ENCODE assay signal across 28 cellular contexts in genomic region chr17:6498798-6499540, GRCh38. TPM values are rescaled to one million over a fixed set of nuclear protein-coding genes. Genes with fewer than 3 reads are reported as not detected.
A peak's percentile ranks its signal among the peaks of the same experiment; 100 is the strongest.
DNase-seq lines count a peak whose midpoint lies in the region; ATAC-seq and TF ChIP-seq lines count a peak whose summit lies in the region.
"Had no signal": no experiment of that assay in that cellular context is flagged by ENCODE, and none has a peak within 500 bp of the region (broad histone marks: within the 10 kb centered on the region; RNA-seq: fewer than 3 reads in every experiment).

No MANE protein-coding gene starts in this region.

- no peak overlapping the region for H3K4me3 ChIP-seq in endodermal cell (ENCODE audit: low read length)
- H3K4me3 ChIP-seq: adrenal gland, left ventricle myocardium inferior, right lobe of liver had no signal

- H3K4me1 Mint-ChIP-seq in activated T-cell treated with anti-CD3 and anti-CD28 coated beads, Interleukin-2, amount 50 U/mL, for 24 hours (ENCODE audit: low read depth), result peaks cover 16% of the 10 kb centered on the region
- peaks cover 23% of the 10 kb centered on the region for H3K4me1 Mint-ChIP-seq in endodermal cell
- H3K4me1 Mint-ChIP-seq in activated naive CD4-positive, alpha-beta T cell treated with anti-CD3 and anti-CD28 coated beads for 36 hours (ENCODE audit: low read depth), result peaks cover 16% of the 10 kb centered on the region

- H3K36me3 ChIP-seq in endodermal cell (ENCODE audit: control insufficient read depth, insufficient read depth, low read length), result no peaks in the 10 kb centered on the region
- H3K36me3 ChIP-seq: adrenal gland, left ventricle myocardium inferior, neutrophil, right lobe of liver had no signal

- ATAC-seq in GM21717 (IDR thresholded peaks at IDR 0.05; ENCODE audit: unreplicated experiment), result no peak
- no peak for ATAC-seq in HG03045 (IDR thresholded peaks at IDR 0.05; ENCODE audit: unreplicated experiment)
- ATAC-seq: right lobe of liver, WTC11 had no signal

- no peaks in the 10 kb centered on the region for H3K27me3 ChIP-seq in endodermal cell (ENCODE audit: control insufficient read depth, insufficient read depth, low read length, poor library complexity, severe bottlenecking)
- H3K27me3 ChIP-seq: adrenal gland, right lobe of liver had no signal

- H3K9me3 ChIP-seq in endodermal cell (ENCODE audit: control insufficient read depth, low read length), result no peaks in the 10 kb centered on the region
- H3K9me3 ChIP-seq: adrenal gland, left ventricle myocardium inferior, neutrophil, right lobe of liver had no signal

- no peak overlapping the region for H3K27ac ChIP-seq in endodermal cell (ENCODE audit: low read depth, low read length)
- H3K27ac ChIP-seq: adrenal gland, epithelial cell of prostate, left ventricle myocardium inferior, neutrophil, right lobe of liver had no signal

- TF ChIP-seq CTCF in endodermal cell (conservative IDR thresholded peaks at IDR 0.05), result no peak

- peaks cover 4% of the 10 kb centered on the region for H3K27me3 Mint-ChIP-seq in activated T-cell treated with anti-CD3 and anti-CD28 coated beads, Interleukin-2, amount 50 U/mL, for 24 hours
- H3K27me3 Mint-ChIP-seq in endodermal cell (ENCODE audit: insufficient read depth), result peaks cover 17% of the 10 kb centered on the region
- H3K27me3 Mint-ChIP-seq in activated naive CD4-positive, alpha-beta T cell treated with anti-CD3 and anti-CD28 coated beads for 36 hours (ENCODE audit: low read depth), result no peaks in the 10 kb centered on the region

- no peak overlapping the region for H3K4me3 Mint-ChIP-seq in activated T-cell treated with anti-CD3 and anti-CD28 coated beads, Interleukin-2, amount 50 U/mL, for 24 hours
- no peak overlapping the region for H3K4me3 Mint-ChIP-seq in endodermal cell
- no peak overlapping the region for H3K4me3 Mint-ChIP-seq in activated naive CD4-positive, alpha-beta T cell treated with anti-CD3 and anti-CD28 coated beads for 36 hours
- H3K4me3 Mint-ChIP-seq: activated naive CD4-positive, alpha-beta T cell treated with anti-CD3 and anti-CD28 coated beads, Interleukin-2, amount 10 ng/mL, durations not matched to agents 7 days and 5 days; activated T-helper 1 cell treated with anti-CD3 and anti-CD28 coated beads, Interleukin-12 subunit alpha, Interleukin-12 subunit beta, Interleukin-2, Interleukin-4 antibody, amounts not matched to agents 30 ng/mL and 10 ng/mL and 1 ng/mL, durations not matched to agents 14 hours and 24 hours and 36 hours; CD4-positive, alpha-beta memory T cell; H9; WTC11 had no signal

- WGBS in endodermal cell (ENCODE audit: insufficient coverage in 1 of 2, insufficient read length in 1 of 2), 2 experiments, result 88 to 100% methylated on average over 3 to 11 of the region's 11 CpGs

- peak; percentile 16 for DNase-seq in activated T-cell treated with anti-CD3 and anti-CD28 coated beads, Interleukin-2, amount 50 U/mL, for 24 hours
- DNase-seq in activated T-cell treated with anti-CD3 and anti-CD28 coated beads for 4 hours (no peak), endodermal cell (peak; percentile 38), pons (ENCODE audit: low spot score) (peak; percentile 1), hippocampal formation (lab: John Stamatoyannopoulos, UW) (no peak)
- no peak for DNase-seq in activated naive CD4-positive, alpha-beta T cell treated with anti-CD3 and anti-CD28 coated beads for 36 hours
- DNase-seq: activated CD4-positive, alpha-beta T cell treated with anti-CD3 and anti-CD28 coated beads, Interleukin-2, amount 50 U/mL, for 1 hour; activated naive CD4-positive, alpha-beta T cell treated with anti-CD3 and anti-CD28 coated beads, Interleukin-2, amount 10 ng/mL, durations not matched to agents 7 days and 5 days; CD4-positive, alpha-beta memory T cell; effector CD8-positive, alpha-beta T cell; H9; left ventricle myocardium inferior; MM.1S; NCI-H1105 treated with DMSO at 0.1 percent for 48 hours; NCI-H1930; NCI-H524 treated with DMSO at 0.1 percent for 48 hours; OCI-M1; right lobe of liver; stimulated activated CD4-positive, alpha-beta T cell treated with anti-CD3 and anti-CD28 coated beads, Interleukin-4, amount 100 ng/mL, for 4 hours; trophoblast cell had no signal

- H3K36me3 Mint-ChIP-seq in activated T-cell treated with anti-CD3 and anti-CD28 coated beads, Interleukin-2, amount 50 U/mL, for 24 hours (ENCODE audit: low read depth), result no peaks in the 10 kb centered on the region
- H3K36me3 Mint-ChIP-seq in endodermal cell (ENCODE audit: low read depth), result no peaks in the 10 kb centered on the region
- no peaks in the 10 kb centered on the region for H3K36me3 Mint-ChIP-seq in activated naive CD4-positive, alpha-beta T cell treated with anti-CD3 and anti-CD28 coated beads for 36 hours (ENCODE audit: low read depth)
- H3K36me3 Mint-ChIP-seq: activated naive CD4-positive, alpha-beta T cell treated with anti-CD3 and anti-CD28 coated beads, Interleukin-2, amount 10 ng/mL, durations not matched to agents 7 days and 5 days; CD4-positive, alpha-beta memory T cell had no signal

- CTCF ChIA-PET in activated naive CD4-positive, alpha-beta T cell treated with anti-CD3 and anti-CD28 coated beads for 36 hours (lab: Charles Lee), result no interaction called here

- intact Hi-C loops in activated naive CD4-positive, alpha-beta T cell treated with anti-CD3 and anti-CD28 coated beads for 36 hours (cut with micrococcal nuclease), result no loop called here

- no peaks in the 10 kb centered on the region for H3K9me3 Mint-ChIP-seq in activated T-cell treated with anti-CD3 and anti-CD28 coated beads, Interleukin-2, amount 50 U/mL, for 24 hours
- H3K9me3 Mint-ChIP-seq in endodermal cell, result no peaks in the 10 kb centered on the region
- no peaks in the 10 kb centered on the region for H3K9me3 Mint-ChIP-seq in activated naive CD4-positive, alpha-beta T cell treated with anti-CD3 and anti-CD28 coated beads for 36 hours
- H3K9me3 Mint-ChIP-seq: activated naive CD4-positive, alpha-beta T cell treated with anti-CD3 and anti-CD28 coated beads, Interleukin-2, amount 10 ng/mL, durations not matched to agents 7 days and 5 days; activated T-helper 1 cell treated with anti-CD3 and anti-CD28 coated beads, Interleukin-12 subunit alpha, Interleukin-12 subunit beta, Interleukin-2, Interleukin-4 antibody, amounts not matched to agents 30 ng/mL and 10 ng/mL and 1 ng/mL, durations not matched to agents 14 hours and 24 hours and 36 hours; WTC11 had no signal

- no peak overlapping the region for H3K9ac ChIP-seq in endodermal cell (ENCODE audit: extremely low read depth, low read length, poor library complexity, severe bottlenecking)

- H3K27ac Mint-ChIP-seq in activated T-cell treated with anti-CD3 and anti-CD28 coated beads, Interleukin-2, amount 50 U/mL, for 24 hours, result no peak overlapping the region
- H3K27ac Mint-ChIP-seq in endodermal cell, result no peak overlapping the region
- H3K27ac Mint-ChIP-seq in activated naive CD4-positive, alpha-beta T cell treated with anti-CD3 and anti-CD28 coated beads for 36 hours, result no peak overlapping the region
- H3K27ac Mint-ChIP-seq: activated naive CD4-positive, alpha-beta T cell treated with anti-CD3 and anti-CD28 coated beads, Interleukin-2, amount 10 ng/mL, durations not matched to agents 7 days and 5 days; activated T-helper 1 cell treated with anti-CD3 and anti-CD28 coated beads, Interleukin-12 subunit alpha, Interleukin-12 subunit beta, Interleukin-2, Interleukin-4 antibody, amounts not matched to agents 30 ng/mL and 10 ng/mL and 1 ng/mL, durations not matched to agents 14 hours and 24 hours and 36 hours; H9; progenitor cell of endocrine pancreas; WTC11 had no signal

- H3K4me1 ChIP-seq in endodermal cell (ENCODE audit: control insufficient read depth, insufficient read depth, low read length), result no peaks in the 10 kb centered on the region
- H3K4me1 ChIP-seq: adrenal gland, right lobe of liver had no signal

RNA-seq across cellular contexts. Expression of gene PIMREG, which starts 54.7 kb away (rescaled TPM):
- 10 to 100 TPM; 33.4 to 68.7 TPM for total RNA-seq in endodermal cell
- polyA plus RNA-seq in endodermal cell (2013, experiment 1 of 2), result 98.1 TPM
- 101 TPM for polyA plus RNA-seq in endodermal cell (2013, experiment 2 of 2)
- 10 to 100 TPM; 18.1 to 19.0 TPM for total RNA-seq in activated naive CD4-positive, alpha-beta T cell treated with anti-CD3 and anti-CD28 coated beads for 36 hours
- total RNA-seq: CD4-positive, alpha-beta memory T cell had no signal
- polyA plus RNA-seq: CD4-positive, alpha-beta memory T cell had no signal

RNA-seq across cellular contexts. Expression of gene PITPNM3, which starts 57.4 kb away (rescaled TPM):
- 1 to 10 TPM; 1.8 to 2.7 TPM for total RNA-seq in endodermal cell
- polyA plus RNA-seq in endodermal cell (2013, experiment 1 of 2), result 1.1 TPM
- polyA plus RNA-seq in endodermal cell (2013, experiment 2 of 2), result 1.3 TPM
- total RNA-seq in activated naive CD4-positive, alpha-beta T cell treated with anti-CD3 and anti-CD28 coated beads for 36 hours, result under 1 TPM; 0.38 to 0.67 TPM

Comparison
In these comparisons a context has a peak if more than half of its experiments do, and no peak if none do; other contexts are left out.
1. DNase-seq: peak in activated T-cell treated with anti-CD3 and anti-CD28 coated beads, Interleukin-2, amount 50 U/mL, for 24 hours (single experiment), endodermal cell (single experiment) and pons (single experiment); none in activated T-cell treated with anti-CD3 and anti-CD28 coated beads for 4 hours (single experiment), activated naive CD4-positive, alpha-beta T cell treated with anti-CD3 and anti-CD28 coated beads for 36 hours (single experiment) and hippocampal formation (0 of 2).